Comparison of ENCODE assay signal across 24 cellular contexts in the genomic region with DNA sequence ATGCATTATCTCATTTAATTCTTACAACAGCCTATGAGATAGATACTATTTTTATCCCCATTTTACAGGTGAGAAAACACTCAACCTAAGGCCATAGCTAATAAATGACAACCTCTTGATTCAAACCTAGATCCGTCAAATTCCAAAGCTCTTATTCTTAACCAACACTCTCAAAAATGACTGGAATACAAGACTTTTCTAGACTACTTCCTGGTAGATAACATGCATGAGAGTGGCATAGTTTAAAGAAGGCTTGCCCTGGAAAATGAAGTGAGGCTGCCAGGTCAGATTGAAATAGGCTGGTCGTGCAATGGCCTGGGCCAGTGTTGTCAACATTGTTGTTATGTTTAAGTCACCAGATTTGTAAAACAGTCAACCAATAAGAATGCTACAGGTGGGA.
DNase-seq lines count a peak whose midpoint lies in the region; ATAC-seq, FAIRE-seq and TF ChIP-seq lines count a peak whose summit lies in the region.
"Had no signal": no experiment of that assay in that cellular context is flagged by ENCODE, and none has a peak within 500 bp of the region (broad histone marks: within the 10 kb centered on the region; RNA-seq: fewer than 3 reads in every experiment).

No MANE protein-coding gene starts in this region.

- no peaks in the 10 kb centered on the region for H3K4me1 ChIP-seq in A549
- H3K4me1 ChIP-seq in trophoblast cell (ENCODE audit: control insufficient read depth in 1 of 2, insufficient read depth in 2 of 2, low read length in 2 of 2), result no peaks in the 10 kb centered on the region
- no peaks in the 10 kb centered on the region for H3K4me1 ChIP-seq in effector memory CD4-positive, alpha-beta T cell (ENCODE audit: control insufficient read depth, insufficient read depth, low read length, poor library complexity, severe bottlenecking)
- H3K4me1 ChIP-seq: BE2C, BLaER1, Caco-2 had no signal

- no peaks in the 10 kb centered on the region for H3K79me2 ChIP-seq in trophoblast cell (ENCODE audit: control insufficient read depth, insufficient read depth, low read length, poor library complexity)

- no peak for DNase-seq in A549 (ENCODE audit: low read depth in 1 of 2, low spot score in 1 of 2)
- DNase-seq in Calu3, result peak; percentile 9
- DNase-seq in trophoblast cell, result peak; percentile 17 to 69
- DNase-seq in GM12891 (ENCODE audit: insufficient read length, low spot score), result no peak
- no peak for DNase-seq in effector memory CD4-positive, alpha-beta T cell
- no peak for DNase-seq in T1000 (lab: John Stamatoyannopoulos, UW)
- DNase-seq in CD1c-positive myeloid dendritic cell (ENCODE audit: extremely low spot score), result no peak
- DNase-seq: ACHN; BE2C; C1 segment of cervical spinal cord; Caco-2; CD4-positive, alpha-beta T cell; CD8-positive, alpha-beta T cell; DMS79 treated with DMSO at 0.1 percent for 48 hours; GF-D8 had no signal

- no peak overlapping the region for H3K4me3 Mint-ChIP-seq in Calu3 (ENCODE audit: low read depth, unreplicated experiment)
- H3K4me3 Mint-ChIP-seq: CD14-positive monocyte; CD4-positive, alpha-beta T cell; CD8-positive, alpha-beta T cell had no signal

- H3K23ac ChIP-seq in trophoblast cell (ENCODE audit: low read length), result no peak overlapping the region

- peaks cover 5% of the 10 kb centered on the region for H3K36me3 Mint-ChIP-seq in Calu3 (ENCODE audit: insufficient read depth, unreplicated experiment)
- H3K36me3 Mint-ChIP-seq: CD14-positive monocyte; CD8-positive, alpha-beta T cell had no signal

- H2BK120ac ChIP-seq in trophoblast cell (ENCODE audit: insufficient read depth, low read length, poor library complexity), result no peak overlapping the region

- H4K91ac ChIP-seq in trophoblast cell (ENCODE audit: low read depth, low read length), result no peak overlapping the region

- TF ChIP-seq POLR2A in A549 (IDR thresholded peaks at IDR 0.05; ENCODE audit: low read length), result no peak
- no peak for TF ChIP-seq POLR2A in GM12891 (IDR thresholded peaks at IDR 0.05; ENCODE audit: low read depth, low read length)

- POLR2A ChIA-PET in A549 (lab: Yijun Ruan, JAX), result no interaction called here

- no peak overlapping the region for H3K14ac ChIP-seq in trophoblast cell (ENCODE audit: low read length)

- no peak overlapping the region for H3K4ac ChIP-seq in trophoblast cell (ENCODE audit: low read depth, low read length)

- no TSS peak for BruUV-seq in Calu3 (replicated peaks; lab: Mats Ljungman, UMichigan)

- H3K4me3 ChIP-seq in A549 (no peak overlapping the region), trophoblast cell (ENCODE audit: low read depth, low read length) (no peak overlapping the region)
- no peak overlapping the region for H3K4me3 ChIP-seq in effector memory CD4-positive, alpha-beta T cell (ENCODE audit: insufficient read depth, low read depth, low read length, poor library complexity, severe bottlenecking)
- H3K4me3 ChIP-seq: BLaER1 had no signal

- TF ChIP-seq CTCF in A549 (IDR thresholded peaks at IDR 0.05) (no peak), Calu3 (IDR thresholded peaks at IDR 0.05; ENCODE audit: unreplicated experiment) (no peak)

- no peaks in the 10 kb centered on the region for H3K9me3 ChIP-seq in A549
- H3K9me3 ChIP-seq in trophoblast cell (ENCODE audit: insufficient read depth, low read depth, low read length), result no peaks in the 10 kb centered on the region
- H3K9me3 ChIP-seq in effector memory CD4-positive, alpha-beta T cell (ENCODE audit: control insufficient read depth, low read length), result no peaks in the 10 kb centered on the region
- H3K9me3 ChIP-seq: BE2C, Caco-2 had no signal

- WGBS in A549 (ENCODE audit: missing lambda C conversion rate), result 29% methylated on average over 2 of the region's 2 CpGs
- WGBS in trophoblast cell (ENCODE audit: extremely low coverage, insufficient coverage, insufficient read length), result no CpG with 5 or more reads among the region's 2 CpGs

- no peak overlapping the region for H3K4me2 ChIP-seq in A549
- no peak overlapping the region for H3K4me2 ChIP-seq in trophoblast cell (ENCODE audit: low read length)
- H3K4me2 ChIP-seq: BLaER1 had no signal

- TF ChIP-seq RAD21 in A549 (conservative IDR thresholded peaks at IDR 0.05 in 1 of 2, IDR thresholded peaks at IDR 0.05 in 1 of 2), result no peak

- no peak overlapping the region for H3K9ac ChIP-seq in trophoblast cell (ENCODE audit: low read length)
- H3K9ac ChIP-seq: BLaER1 had no signal

- H4K12ac ChIP-seq in trophoblast cell (ENCODE audit: low read depth, low read length), result no peak overlapping the region

- H3K27ac Mint-ChIP-seq in Calu3 (ENCODE audit: unreplicated experiment), result no peak overlapping the region
- H3K27ac Mint-ChIP-seq: CD14-positive monocyte; CD4-positive, alpha-beta T cell; CD8-positive, alpha-beta T cell had no signal

- FAIRE-seq in A549 (lab: Jason Lieb, UNC), result peak; percentile 90
- FAIRE-seq in colon (lab: Jason Lieb, UNC), result peak; percentile 95
- FAIRE-seq in GM12891 (lab: Jason Lieb, UNC), result no peak
- FAIRE-seq: D721Med, G401.6, GM12892, GM18507, GM19239 had no signal

- ATAC-seq in A549, result no peak
- ATAC-seq: CD8-positive, alpha-beta T cell had no signal

- CTCF ChIA-PET in A549 (lab: Yijun Ruan, JAX) (no interaction called here), Calu3 (lab: Charles Lee) (interaction anchor here (0.9 kb wide), 1 partner anchor 21 kb away, joined by 3 read pairs; no protein-coding TSS in a partner anchor)

- H2AK5ac ChIP-seq in trophoblast cell (ENCODE audit: low read length), result no peak overlapping the region

- H3K27me3 ChIP-seq in trophoblast cell (ENCODE audit: insufficient read depth, low read length), result no peaks in the 10 kb centered on the region
- peaks cover 2% of the 10 kb centered on the region for H3K27me3 ChIP-seq in effector memory CD4-positive, alpha-beta T cell (replicated peaks; ENCODE audit: control insufficient read depth, insufficient read depth, low read length, poor library complexity, severe bottlenecking)
- H3K27me3 ChIP-seq: BE2C had no signal

- H2BK12ac ChIP-seq in trophoblast cell (ENCODE audit: low read length), result no peak overlapping the region

- H2AFZ ChIP-seq in trophoblast cell (ENCODE audit: insufficient read depth, low read length, poor library complexity), result no peak overlapping the region

- no peak overlapping the region for H4K8ac ChIP-seq in trophoblast cell (ENCODE audit: low read depth, low read length)

- intact Hi-C loops in Calu3 (cut with micrococcal nuclease; ENCODE audit: unreplicated experiment), result no loop called here

- H3K36me3 ChIP-seq in trophoblast cell (ENCODE audit: control insufficient read depth in 1 of 2, insufficient read depth in 2 of 2, low read length in 2 of 2), result no peaks in the 10 kb centered on the region
- H3K36me3 ChIP-seq in effector memory CD4-positive, alpha-beta T cell (ENCODE audit: control insufficient read depth, insufficient read depth, low read length), result no peaks in the 10 kb centered on the region
- H3K36me3 ChIP-seq: BE2C, BLaER1 had no signal

- H3K27me3 Mint-ChIP-seq in Calu3 (ENCODE audit: unreplicated experiment), result no peaks in the 10 kb centered on the region

- H3K79me1 ChIP-seq in trophoblast cell (ENCODE audit: low read length), result no peaks in the 10 kb centered on the region

- H3K4me1 Mint-ChIP-seq in Calu3 (ENCODE audit: low read depth, unreplicated experiment), result peaks cover 26% of the 10 kb centered on the region
- H3K4me1 Mint-ChIP-seq: CD14-positive monocyte had no signal

- peaks cover 6% of the 10 kb centered on the region for H3K9me3 Mint-ChIP-seq in Calu3 (ENCODE audit: low read depth, unreplicated experiment)
- H3K9me3 Mint-ChIP-seq: CD4-positive, alpha-beta T cell; CD8-positive, alpha-beta T cell had no signal

- no peak overlapping the region for H3K18ac ChIP-seq in trophoblast cell (ENCODE audit: low read length)

- no peak for TF ChIP-seq EP300 in A549 (IDR thresholded peaks at IDR 0.05)

- H3K27ac ChIP-seq in A549 (no peak overlapping the region), trophoblast cell (ENCODE audit: low read depth, low read length) (no peak overlapping the region)
- no peak overlapping the region for H3K27ac ChIP-seq in effector memory CD4-positive, alpha-beta T cell (ENCODE audit: insufficient read depth, low read length, poor library complexity, severe bottlenecking)
- H3K27ac ChIP-seq: 22Rv1, BLaER1 had no signal

- H2BK5ac ChIP-seq in trophoblast cell (ENCODE audit: low read depth, low read length, poor library complexity), result no peak overlapping the region

TF ChIP-seq in A549, 52 proteins besides CTCF, POLR2A, EP300 and RAD21 (continues in another document):
- TF ChIP-seq, protein P1, sequence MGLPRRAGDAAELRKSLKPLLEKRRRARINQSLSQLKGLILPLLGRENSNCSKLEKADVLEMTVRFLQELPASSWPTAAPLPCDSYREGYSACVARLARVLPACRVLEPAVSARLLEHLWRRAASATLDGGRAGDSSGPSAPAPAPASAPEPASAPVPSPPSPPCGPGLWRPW (IDR thresholded peaks at IDR 0.05), result no peak
- TF ChIP-seq HEYL (CRISPR knock-in tag; IDR thresholded peaks at IDR 0.05) (no peak), ZNF302 (CRISPR knock-in tag; IDR thresholded peaks at IDR 0.05) (no peak), PHF8 (IDR thresholded peaks at IDR 0.05; ENCODE audit: borderline replicate concordance, low read depth) (no peak), FOSB (CRISPR knock-in tag; IDR thresholded peaks at IDR 0.05) (no peak)
- TF ChIP-seq, protein P2, sequence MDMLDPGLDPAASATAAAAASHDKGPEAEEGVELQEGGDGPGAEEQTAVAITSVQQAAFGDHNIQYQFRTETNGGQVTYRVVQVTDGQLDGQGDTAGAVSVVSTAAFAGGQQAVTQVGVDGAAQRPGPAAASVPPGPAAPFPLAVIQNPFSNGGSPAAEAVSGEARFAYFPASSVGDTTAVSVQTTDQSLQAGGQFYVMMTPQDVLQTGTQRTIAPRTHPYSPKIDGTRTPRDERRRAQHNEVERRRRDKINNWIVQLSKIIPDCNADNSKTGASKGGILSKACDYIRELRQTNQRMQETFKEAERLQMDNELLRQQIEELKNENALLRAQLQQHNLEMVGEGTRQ (IDR thresholded peaks at IDR 0.05), result no peak

TF ChIP-seq in GM12891, 5 proteins besides CTCF, POLR2A, EP300 and RAD21:
- TF ChIP-seq SPI1 (IDR thresholded peaks at IDR 0.05; ENCODE audit: low read depth, low read length), result no peak
- TF ChIP-seq PAX5 (IDR thresholded peaks at IDR 0.05; ENCODE audit: insufficient read depth, low read length, severe bottlenecking), result no peak
- no peak for TF ChIP-seq POU2F2 (IDR thresholded peaks at IDR 0.05; ENCODE audit: low read depth, low read length)
- no peak for TF ChIP-seq POLR2AphosphoS5 (IDR thresholded peaks at IDR 0.05; ENCODE audit: low read depth, low read length)
- no peak for TF ChIP-seq TAF1 (IDR thresholded peaks at IDR 0.05; ENCODE audit: low read depth, low read length)

Comparison
In these comparisons a context has a peak if more than half of its experiments do, and no peak if none do; other contexts are left out.
1. DNase-seq: peak in Calu3 (single experiment) and trophoblast cell (2 of 2); none in A549 (0 of 2), GM12891 (single experiment), effector memory CD4-positive, alpha-beta T cell (0 of 3), T1000 (single experiment) and CD1c-positive myeloid dendritic cell (single experiment).